ENCODE assay signal across 8 cellular contexts in genomic region chr2:38751847-38752410, GRCh38. TPM values are rescaled to one million over a fixed set of nuclear protein-coding genes. Genes with fewer than 3 reads are reported as not detected.
DNase-seq lines count a peak whose midpoint lies in the region; ATAC-seq and TF ChIP-seq lines count a peak whose summit lies in the region.

No MANE protein-coding gene starts in this region.

- peaks cover 44% of the 10 kb centered on the region for H3K36me3 Mint-ChIP-seq in GM23338 (ENCODE audit: low read depth)

- peaks cover 25% of the 10 kb centered on the region for H3K27me3 Mint-ChIP-seq in GM23338 (ENCODE audit: insufficient read depth, low read depth, poor library complexity)

- peak overlapping the region; percentile 90 for H3K4me3 ChIP-seq in A673 (ENCODE audit: low read depth, low read length, poor library complexity, severe bottlenecking)
- peak overlapping the region; percentile 99 for H3K4me3 ChIP-seq in GM23338
- H3K4me3 ChIP-seq in fibroblast of mammary gland (ENCODE audit: control insufficient read depth, low read depth, low read length), result peak overlapping the region; percentile 99
- peak overlapping the region; percentile 89 for H3K4me3 ChIP-seq in rectal smooth muscle tissue (ENCODE audit: low read length)

- CTCF ChIA-PET in A673 (lab: Charles Lee), result interaction anchor here (0.6 kb wide), 1 partner anchor 25 kb away, joined by 3 read pairs; no protein-coding TSS in a partner anchor

- peak overlapping the region; percentile 89 for H3K4me2 ChIP-seq in GM23338

- ATAC-seq in GM23338, result peak; percentile 20
- peak; percentile 1; the same call in 2 of the 3 replicates for ATAC-seq in SK-N-SH treated with all-trans-retinoic acid at 6 μM for 48 hours
- ATAC-seq in HG03175 (IDR thresholded peaks at IDR 0.05; ENCODE audit: unreplicated experiment), result no peak

- peaks cover 31% of the 10 kb centered on the region for H3K4me1 Mint-ChIP-seq in GM23338

- H3K27ac ChIP-seq in A673 (ENCODE audit: low read depth, low read length, poor library complexity, severe bottlenecking), result peak overlapping the region; percentile 99
- H3K27ac ChIP-seq in GM23338 (ENCODE audit: low read depth), result peak overlapping the region; percentile 98
- peak overlapping the region; percentile 99 for H3K27ac ChIP-seq in rectal smooth muscle tissue (ENCODE audit: low read depth, low read length)

- BruUV-seq in A673 (replicated peaks; lab: Mats Ljungman, UMichigan), result TSS peak; percentile 92

- H3K36me3 ChIP-seq in A673 (ENCODE audit: insufficient read depth, low read length, poor library complexity, severe bottlenecking) (peaks cover 32% of the 10 kb centered on the region), GM23338 (ENCODE audit: insufficient read depth) (peaks cover 32% of the 10 kb centered on the region), rectal smooth muscle tissue (ENCODE audit: control insufficient read depth, insufficient read depth, low read length) (peaks cover 18% of the 10 kb centered on the region)

- peaks cover 35% of the 10 kb centered on the region for H3F3A ChIP-seq in GM23338 (replicated peaks; ENCODE audit: low read depth)

- no peaks in the 10 kb centered on the region for H3K9me2 ChIP-seq in GM23338 (ENCODE audit: insufficient read depth)

- H3K9ac ChIP-seq in rectal smooth muscle tissue (ENCODE audit: low read length), result peak overlapping the region; percentile 69

- peaks cover 42% of the 10 kb centered on the region for H3K4me1 ChIP-seq in A673 (ENCODE audit: insufficient read depth, low read length, poor library complexity, severe bottlenecking)
- H3K4me1 ChIP-seq in GM23338 (ENCODE audit: insufficient read depth), result peaks cover 12% of the 10 kb centered on the region
- H3K4me1 ChIP-seq in rectal smooth muscle tissue (ENCODE audit: control insufficient read depth, insufficient read depth, low read length), result peaks cover 22% of the 10 kb centered on the region

- no peaks in the 10 kb centered on the region for H3K9me3 ChIP-seq in A673 (ENCODE audit: low read depth, low read length, poor library complexity, severe bottlenecking)

- DNase-seq in A673 (ENCODE audit: low spot score), result no peak
- peak; percentile 63 for DNase-seq in GM23338 (ENCODE audit: low spot score)
- peak; percentile 40 for DNase-seq in fibroblast of mammary gland (ENCODE audit: low read depth)
- no peak for DNase-seq in LoVo (ENCODE audit: low spot score)
- no peak for DNase-seq in mesenteric fat pad (ENCODE audit: low spot score)

- H3K79me2 ChIP-seq in GM23338 (replicated peaks; ENCODE audit: insufficient read depth), result peaks cover 42% of the 10 kb centered on the region

- no peak for TF ChIP-seq CTCF in A673 (conservative IDR thresholded peaks at IDR 0.05; ENCODE audit: low read depth, low read length)
- no peak for TF ChIP-seq CTCF in GM23338 (conservative IDR thresholded peaks at IDR 0.05; ENCODE audit: low read depth in 2 of 2)
- no peak for TF ChIP-seq CTCF in fibroblast of mammary gland (conservative IDR thresholded peaks at IDR 0.05; ENCODE audit: control insufficient read depth, insufficient read depth, low read depth, low read length)

- intact Hi-C loops in A673 (cut with micrococcal nuclease; ENCODE audit: unreplicated experiment), result no loop called here

- peak overlapping the region; percentile 85 for H2AFZ ChIP-seq in GM23338

- peak overlapping the region; percentile 100 for H3K27ac Mint-ChIP-seq in GM23338

- H3K27me3 ChIP-seq in A673 (replicated peaks; ENCODE audit: insufficient read depth, low read depth, low read length, poor library complexity) (no peaks in the 10 kb centered on the region), GM23338 (ENCODE audit: insufficient read depth) (no peaks in the 10 kb centered on the region), rectal smooth muscle tissue (ENCODE audit: control insufficient read depth, insufficient read depth, low read length) (no peaks in the 10 kb centered on the region)

- H3K4me3 Mint-ChIP-seq in GM23338, result peak overlapping the region; percentile 98

- H3K9me3 Mint-ChIP-seq in GM23338, result peaks cover 10% of the 10 kb centered on the region; the same call in 2 of the 3 replicates

- H4K20me1 ChIP-seq in GM23338 (replicated peaks; ENCODE audit: insufficient read depth), result peaks cover 33% of the 10 kb centered on the region

- POLR2A ChIA-PET in A673 (lab: Charles Lee; ENCODE audit: low non-redundant PET), result interaction anchor here (0.6 to 1.8 kb wide), 35 partner anchors 8 to 1425 kb away, joined by 3 to 24 read pairs (median 4); no protein-coding TSS in a partner anchor

TF ChIP-seq in GM23338, 12 proteins besides CTCF, POLR2A, EP300 and RAD21 (continues in another document):
- TF ChIP-seq REST (IDR thresholded peaks at IDR 0.05; ENCODE audit: unreplicated experiment) (no peak), POLR2AphosphoS5 (IDR thresholded peaks at IDR 0.05; ENCODE audit: low read depth) (no peak), EZH2 (IDR thresholded peaks at IDR 0.05; ENCODE audit: low read depth, unreplicated experiment) (no peak), EZH2phosphoT487 (IDR thresholded peaks at IDR 0.05; ENCODE audit: unreplicated experiment) (no peak), NANOG (IDR thresholded peaks at IDR 0.05; ENCODE audit: borderline replicate concordance) (no peak), CREB1 (CRISPR knock-in tag; IDR thresholded peaks at IDR 0.05; ENCODE audit: low read depth) (no peak), JUNB (IDR thresholded peaks at IDR 0.05; ENCODE audit: unreplicated experiment) (no peak)

TF ChIP-seq in SK-N-SH treated with all-trans-retinoic acid at 6 μM for 48 hours, 23 proteins besides CTCF, POLR2A, EP300 and RAD21:
- TF ChIP-seq TOX (CRISPR knock-in tag; IDR thresholded peaks at IDR 0.05; ENCODE audit: borderline replicate concordance), result no peak
- no peak for TF ChIP-seq CSRNP3 (CRISPR knock-in tag; IDR thresholded peaks at IDR 0.05)
- 0 out of 2 replicates have a peak, but pooled peaks have one; percentile 32 for TF ChIP-seq PPARA (CRISPR knock-in tag; IDR thresholded peaks at IDR 0.05; ENCODE audit: borderline replicate concordance)

RNA-seq across cellular contexts. Expression of gene SRSF7, which starts 0.8 kb away (rescaled TPM):
- total RNA-seq in A673 (2021), result 320 and 355 TPM in 2 replicates
- 251 and 274 TPM in 2 replicates for total RNA-seq in GM23338 (2014; rRNA removed; shearing (Covaris generic))
- polyA plus RNA-seq in GM23338 (2016; fragmentation: Nextera tagmentation; extraction: Ambion mirVana), result 534 and 572 TPM in 2 replicates
- 151 TPM for total RNA-seq in mesenteric fat pad

RNA-seq across cellular contexts. Expression of gene GEMIN6, which starts 26.1 kb away (rescaled TPM):
- 27.9 and 31.1 TPM in 2 replicates for total RNA-seq in A673 (2021)
- total RNA-seq in GM23338 (2014; rRNA removed; shearing (Covaris generic)), result 11.8 and 12.5 TPM in 2 replicates
- 38.6 and 43.5 TPM in 2 replicates for polyA plus RNA-seq in GM23338 (2016; fragmentation: Nextera tagmentation; extraction: Ambion mirVana)
- 11.5 TPM for total RNA-seq in mesenteric fat pad

Comparison
In these comparisons a context has a peak if more than half of its experiments do, and no peak if none do; other contexts are left out.
1. DNase-seq: peak in GM23338 (single experiment) and fibroblast of mammary gland (single experiment); none in A673 (single experiment), LoVo (single experiment) and mesenteric fat pad (single experiment).
2. Peak in every context shown above with its lines, with median percentiles within 50 percentile points of each other: H3K27ac ChIP-seq and H3K4me3 ChIP-seq.